Comparison of ENCODE assay signal across 9 cellular contexts in genomic region chr12:67804168-67804567, GRCh38.
A peak's percentile ranks its signal among the peaks of the same experiment; 100 is the strongest.
DNase-seq lines count a peak whose midpoint lies in the region; ATAC-seq and TF ChIP-seq lines count a peak whose summit lies in the region.
"Had no signal": no experiment of that assay in that cellular context is flagged by ENCODE, and none has a peak within 500 bp of the region (broad histone marks: within the 10 kb centered on the region; RNA-seq: fewer than 3 reads in every experiment).

No MANE protein-coding gene starts in this region.

- H3K27ac ChIP-seq in spleen, result no peak overlapping the region

- intact Hi-C loops in spleen (cut with DNase I; ENCODE audit: low total_unique reads) (no loop called here), MCF 10A (cut with micrococcal nuclease) (no loop called here)

- no TSS peak for BruUV-seq in MCF 10A (replicated peaks; lab: Mats Ljungman, UMichigan)

- H3K4me3 ChIP-seq in spleen, result no peak overlapping the region

- ATAC-seq in GM19328 (IDR thresholded peaks at IDR 0.05; ENCODE audit: unreplicated experiment), result peak; percentile 72
- peak; percentile 76 for ATAC-seq in HG03442 (IDR thresholded peaks at IDR 0.05; ENCODE audit: unreplicated experiment)

- no peaks in the 10 kb centered on the region for H3K4me1 Mint-ChIP-seq in MCF 10A (ENCODE audit: insufficient read depth, unreplicated experiment)

- CTCF ChIA-PET in MCF 10A (lab: Yijun Ruan, JAX), result no interaction called here

- TF ChIP-seq POLR2A in spleen (IDR thresholded peaks at IDR 0.05), result no peak

- H3K9me3 ChIP-seq in spleen, result no peaks in the 10 kb centered on the region

- no peaks in the 10 kb centered on the region for H3K36me3 ChIP-seq in spleen

- no peaks in the 10 kb centered on the region for H3K27me3 ChIP-seq in spleen (replicated peaks in 1 of 7)

- H3K27ac Mint-ChIP-seq in MCF 10A (ENCODE audit: low read depth, unreplicated experiment), result no peak overlapping the region

- no peaks in the 10 kb centered on the region for H3K9me3 Mint-ChIP-seq in MCF 10A (ENCODE audit: unreplicated experiment)

- no peak overlapping the region for H3K4me3 Mint-ChIP-seq in MCF 10A (ENCODE audit: unreplicated experiment)

- DNase-seq in activated effector memory CD4-positive, alpha-beta T cell treated with Interleukin-2 at 50 U/mL for 16 hours, result peak; percentile 1
- DNase-seq in stimulated activated CD8-positive, alpha-beta memory T cell treated with anti-CD3 and anti-CD28 coated beads, Interleukin-4, amount 100 ng/mL, for 24 hours (ENCODE audit: low read depth), result peak; percentile 13
- DNase-seq in spleen, result no peak
- DNase-seq in MV-4-11 (lab: John Stamatoyannopoulos, UW), result no peak
- no peak for DNase-seq in MCF 10A (ENCODE audit: unreplicated experiment)
- DNase-seq in SHP77 (lab: John Stamatoyannopoulos, UW), result no peak
- DNase-seq: NCI-H446 treated with DMSO at 0.1 percent for 48 hours had no signal

- POLR2A ChIA-PET in MCF 10A (lab: Yijun Ruan, JAX), result no interaction called here

- H3K4me1 ChIP-seq in spleen, result peaks cover 0 to 4% (median 0%) of the 10 kb centered on the region in 6 donors

- 0 to 32% (median 15%) methylated on average over 1 of the region's 1 CpG for WGBS in spleen, 5 donors

- TF ChIP-seq CTCF in spleen (IDR thresholded peaks at IDR 0.05 in 8 of 11, conservative IDR thresholded peaks at IDR 0.05 in 3 of 11) (no peak), MCF 10A (IDR thresholded peaks at IDR 0.05; ENCODE audit: unreplicated experiment) (no peak)

- no peaks in the 10 kb centered on the region for H3K36me3 Mint-ChIP-seq in MCF 10A (ENCODE audit: insufficient read depth, unreplicated experiment)

- no peaks in the 10 kb centered on the region for H3K27me3 Mint-ChIP-seq in MCF 10A (ENCODE audit: insufficient read depth, unreplicated experiment)

Comparison
In these comparisons a context has a peak if more than half of its experiments do, and no peak if none do; other contexts are left out.
1. DNase-seq: peak in activated effector memory CD4-positive, alpha-beta T cell treated with Interleukin-2 at 50 U/mL for 16 hours (single experiment) and stimulated activated CD8-positive, alpha-beta memory T cell treated with anti-CD3 and anti-CD28 coated beads, Interleukin-4, amount 100 ng/mL, for 24 hours (single experiment); none in spleen (single experiment), MV-4-11 (single experiment), MCF 10A (single experiment) and SHP77 (0 of 2).